Comparison of ENCODE assay signal across 12 cellular contexts in genomic region chr9:81619353-81620008, GRCh38.
DNase-seq lines count a peak whose midpoint lies in the region; ATAC-seq and TF ChIP-seq lines count a peak whose summit lies in the region.
"Had no signal": no experiment of that assay in that cellular context is flagged by ENCODE, and none has a peak within 500 bp of the region (broad histone marks: within the 10 kb centered on the region; RNA-seq: fewer than 3 reads in every experiment).

No MANE protein-coding gene starts in this region.

- no peak overlapping the region for H3K4me3 Mint-ChIP-seq in WTC11

- peaks cover 58% of the 10 kb centered on the region for H3K36me3 Mint-ChIP-seq in WTC11

- WGBS in psoas muscle, 3 donors, result 60 to 70% (median 63%) methylated on average over 3 of the region's 3 CpGs

- intact Hi-C loops in psoas muscle (cut with DNase I), result loop anchor here (5.0 kb wide), 2 partner anchors 43 to 68 kb away; partner anchors contain the start of gene TLE1 (in 2 of the 2)

- CTCF ChIA-PET in WTC11 (lab: Charles Lee), result interaction anchor here (0.6 to 0.7 kb wide), 2 partner anchors 83 to 987 kb away, joined by 3 read pairs; no protein-coding TSS in a partner anchor

- no peaks in the 10 kb centered on the region for H3K27me3 Mint-ChIP-seq in WTC11 (ENCODE audit: low read depth)

- no peaks in the 10 kb centered on the region for H3K9me3 Mint-ChIP-seq in WTC11

- no peaks in the 10 kb centered on the region for H3K9me3 ChIP-seq in psoas muscle
- H3K9me3 ChIP-seq: tibial artery had no signal

- POLR2A ChIA-PET in WTC11 (lab: Charles Lee), result no interaction called here

- H3K36me3 ChIP-seq in psoas muscle (ENCODE audit: insufficient read depth in 1 of 2, low read depth in 1 of 2), result peaks cover 0 to 20% of the 10 kb centered on the region in 2 donors
- H3K36me3 ChIP-seq: cardiac muscle cell had no signal

- H3K4me3 ChIP-seq in cardiac fibroblast (replicated peaks in 1 of 2; ENCODE audit: low read depth in 2 of 2, low read length in 2 of 2), result no peak overlapping the region
- no peak overlapping the region for H3K4me3 ChIP-seq in psoas muscle
- H3K4me3 ChIP-seq: cardiac muscle cell, tibial artery had no signal

- no peak overlapping the region for H3K27ac Mint-ChIP-seq in WTC11

- TF ChIP-seq CTCF in cardiac fibroblast (IDR thresholded peaks at IDR 0.05; ENCODE audit: low read depth, low read length), result no peak
- TF ChIP-seq CTCF in psoas muscle (IDR thresholded peaks at IDR 0.05), result no peak
- no peak for TF ChIP-seq CTCF in WTC11 (IDR thresholded peaks at IDR 0.05)

- H3K27ac ChIP-seq in psoas muscle, result peak overlapping the region; percentile 38
- H3K27ac ChIP-seq: cardiac muscle cell, tibial artery had no signal

- H3K4me1 Mint-ChIP-seq in WTC11, result peaks cover 45% of the 10 kb centered on the region

- DNase-seq in cardiac fibroblast (ENCODE audit: low read depth in 2 of 2) (peak; percentile 18 to 43), psoas muscle (no peak), HUDEP-2 (lab: John Stamatoyannopoulos, UW; ENCODE audit: unreplicated experiment in 76 of 76) (no peak), WTC11 (ENCODE audit: low spot score) (no peak)
- DNase-seq in NK-92 treated with Interleukin-12 subunit alpha and Interleukin-12 subunit beta, amount 100 ng/mL, for 24 hours (lab: John Stamatoyannopoulos, UW), result no peak
- DNase-seq: activated CD4-positive, alpha-beta T cell treated with anti-CD3 and anti-CD28 coated beads for 1 hour; NCI-H526 treated with DMSO at 0.1 percent for 48 hours; tibial artery had no signal

- peak; percentile 77 for ATAC-seq in GM18520 (IDR thresholded peaks at IDR 0.05; ENCODE audit: unreplicated experiment)
- ATAC-seq in HG03432 (IDR thresholded peaks at IDR 0.05; ENCODE audit: unreplicated experiment), result peak; percentile 49
- ATAC-seq in psoas muscle, result peak in 1 of 4 donors; percentile 13
- no peak for ATAC-seq in GM19397 (IDR thresholded peaks at IDR 0.05; ENCODE audit: unreplicated experiment)
- no peak for ATAC-seq in WTC11

- H3K4me1 ChIP-seq in psoas muscle, result peaks cover 17% of the 10 kb centered on the region

- H3K27me3 ChIP-seq in psoas muscle (ENCODE audit: insufficient read depth in 3 of 3, low read length in 2 of 3), result no peaks in the 10 kb centered on the region
- H3K27me3 ChIP-seq: tibial artery had no signal

TF ChIP-seq in WTC11, 78 proteins besides CTCF, POLR2A, EP300 and RAD21:
- no peak for TF ChIP-seq KAT7 (CRISPR knock-in tag; IDR thresholded peaks at IDR 0.05; ENCODE audit: borderline replicate concordance)
- TF ChIP-seq EMX1 (CRISPR knock-in tag; IDR thresholded peaks at IDR 0.05), result no peak
- TF ChIP-seq JAZF1 (CRISPR knock-in tag; IDR thresholded peaks at IDR 0.05), result no peak
- no peak for TF ChIP-seq ESRRA (CRISPR knock-in tag; IDR thresholded peaks at IDR 0.05; ENCODE audit: borderline replicate concordance)
- TF ChIP-seq FOXP1 (CRISPR knock-in tag; IDR thresholded peaks at IDR 0.05; ENCODE audit: borderline replicate concordance), result no peak
- TF ChIP-seq ZNF532 (CRISPR knock-in tag; IDR thresholded peaks at IDR 0.05; ENCODE audit: borderline replicate concordance), result no peak
- TF ChIP-seq SOX15 (CRISPR knock-in tag; IDR thresholded peaks at IDR 0.05), result no peak
- TF ChIP-seq E2F1 (CRISPR knock-in tag; IDR thresholded peaks at IDR 0.05), result no peak
- TF ChIP-seq PRDM15 (CRISPR knock-in tag; IDR thresholded peaks at IDR 0.05), result no peak
- no peak for TF ChIP-seq SP1 (CRISPR knock-in tag; conservative IDR thresholded peaks at IDR 0.05)
- no peak for TF ChIP-seq MYBL2 (CRISPR knock-in tag; IDR thresholded peaks at IDR 0.05)
- no peak for TF ChIP-seq ZNF317 (CRISPR knock-in tag; IDR thresholded peaks at IDR 0.05; ENCODE audit: borderline replicate concordance, low read depth)

Comparison
In these comparisons a context has a peak if more than half of its experiments do, and no peak if none do; other contexts are left out.
1. ATAC-seq: peak in GM18520 (single experiment) and HG03432 (single experiment); none in GM19397 (single experiment) and WTC11 (single experiment).
2. DNase-seq: peak in cardiac fibroblast (2 of 2); none in psoas muscle (0 of 2), NK-92 treated with Interleukin-12 subunit alpha and Interleukin-12 subunit beta, amount 100 ng/mL, for 24 hours (single experiment), HUDEP-2 (0 of 76) and WTC11 (single experiment).